ENCODE assay signal across 17 cellular contexts in the genomic region with DNA sequence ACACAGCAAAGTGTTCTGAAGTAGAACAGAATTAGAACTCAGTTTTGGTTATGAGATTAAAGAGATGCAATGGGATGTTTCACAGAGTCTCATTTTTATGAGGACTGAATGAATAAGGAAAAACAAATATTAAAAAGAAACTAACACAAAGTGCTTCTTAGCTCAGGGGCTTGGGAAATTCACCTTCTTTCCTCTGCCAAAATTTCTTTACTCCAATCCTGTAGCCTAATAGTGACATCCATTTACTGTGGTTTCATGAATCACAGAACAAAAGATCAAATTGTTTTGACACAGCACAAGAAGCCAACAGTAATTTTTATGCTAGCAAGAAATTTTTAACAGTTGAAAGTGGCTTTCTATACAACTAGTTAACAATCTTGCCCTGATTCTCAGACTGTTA. TPM values are rescaled to one million over a fixed set of nuclear protein-coding genes. Genes with fewer than 3 reads are reported as not detected.
DNase-seq lines count a peak whose midpoint lies in the region; ATAC-seq and TF ChIP-seq lines count a peak whose summit lies in the region.
"Had no signal": no experiment of that assay in that cellular context is flagged by ENCODE, and none has a peak within 500 bp of the region (broad histone marks: within the 10 kb centered on the region; RNA-seq: fewer than 3 reads in every experiment).

No MANE protein-coding gene starts in this region.

- no peak for ATAC-seq in activated T-cell treated with anti-CD3 and anti-CD28 coated beads, Interleukin-2, amount 50 U/mL, for 72 hours (replicated peaks in 1 of 2)
- peak; percentile 52 for ATAC-seq in PC-3
- ATAC-seq in stimulated activated effector memory CD8-positive, alpha-beta T cell treated with anti-CD3 and anti-CD28 coated beads, Interleukin-12 subunit alpha, Interleukin-12 subunit beta, amount 100 ng/mL, for 72 hours, result no peak
- ATAC-seq: A549; CD8-positive, alpha-beta T cell; GM23338 had no signal

- H3K36me3 Mint-ChIP-seq in activated T-cell treated with anti-CD3 and anti-CD28 coated beads, Interleukin-2, amount 50 U/mL, for 24 hours (ENCODE audit: low read depth), result peaks cover 82% of the 10 kb centered on the region
- H3K36me3 Mint-ChIP-seq in activated T-cell treated with anti-CD3 and anti-CD28 coated beads, Interleukin-2, amount 50 U/mL, for 72 hours (ENCODE audit: insufficient read depth in 2 of 2), result peaks cover 3 to 20% of the 10 kb centered on the region in 2 donors
- H3K36me3 Mint-ChIP-seq in stimulated activated effector memory CD8-positive, alpha-beta T cell treated with anti-CD3 and anti-CD28 coated beads, Interleukin-12 subunit alpha, Interleukin-12 subunit beta, amount 100 ng/mL, for 72 hours, result peaks cover 92% of the 10 kb centered on the region
- H3K36me3 Mint-ChIP-seq in glutamatergic neuron (ENCODE audit: unreplicated experiment), result no peaks in the 10 kb centered on the region

- no peaks in the 10 kb centered on the region for H3K9me3 ChIP-seq in PC-3 (ENCODE audit: low read length)
- H3K9me3 ChIP-seq: A549, BLaER1 had no signal

- no peaks in the 10 kb centered on the region for H3K79me2 ChIP-seq in PC-3 (ENCODE audit: low read length)

- H4K20me1 ChIP-seq in PC-3 (ENCODE audit: low read length), result no peaks in the 10 kb centered on the region
- H4K20me1 ChIP-seq: BLaER1 had no signal

- CTCF ChIA-PET in PC-3 (lab: Charles Lee), result no interaction called here

- H3K4me3 ChIP-seq in PC-3 (ENCODE audit: low read length) (no peak overlapping the region), fibroblast of the aortic adventitia (ENCODE audit: low read depth, low read length) (no peak overlapping the region)
- H3K4me3 ChIP-seq: A549, BLaER1, GM23338 had no signal

- H3K9me3 Mint-ChIP-seq in activated T-cell treated with anti-CD3 and anti-CD28 coated beads, Interleukin-2, amount 50 U/mL, for 24 hours, result no peaks in the 10 kb centered on the region
- H3K9me3 Mint-ChIP-seq in activated T-cell treated with anti-CD3 and anti-CD28 coated beads, Interleukin-2, amount 50 U/mL, for 72 hours, result no peaks in the 10 kb centered on the region
- H3K9me3 Mint-ChIP-seq in stimulated activated effector memory CD8-positive, alpha-beta T cell treated with anti-CD3 and anti-CD28 coated beads, Interleukin-12 subunit alpha, Interleukin-12 subunit beta, amount 100 ng/mL, for 72 hours, result no peaks in the 10 kb centered on the region
- no peaks in the 10 kb centered on the region for H3K9me3 Mint-ChIP-seq in glutamatergic neuron (ENCODE audit: unreplicated experiment)
- H3K9me3 Mint-ChIP-seq: CD14-positive monocyte; CD8-positive, alpha-beta T cell; GM23338 had no signal

- peaks cover 27% of the 10 kb centered on the region for H3K36me3 ChIP-seq in PC-3 (ENCODE audit: low read depth, low read length)

- TF ChIP-seq CTCF in PC-3 (conservative IDR thresholded peaks at IDR 0.05; ENCODE audit: low read depth, low read length) (no peak), fibroblast of the aortic adventitia (IDR thresholded peaks at IDR 0.05; ENCODE audit: insufficient read depth, low read length) (no peak), glutamatergic neuron (IDR thresholded peaks at IDR 0.05; ENCODE audit: partially characterized antibody, unreplicated experiment) (no peak)

- H3F3A ChIP-seq in PC-3 (ENCODE audit: low read length, unreplicated experiment), result peaks cover 3% of the 10 kb centered on the region

- H3K9me2 ChIP-seq in PC-3 (replicated peaks; ENCODE audit: low read length), result no peaks in the 10 kb centered on the region

- H3K27ac ChIP-seq in PC-3 (ENCODE audit: low read length), result peak overlapping the region; percentile 57
- H3K27ac ChIP-seq: 22Rv1, A549, BLaER1 had no signal

- POLR2A ChIA-PET in PC-3 (lab: Charles Lee; ENCODE audit: unreplicated experiment), result no interaction called here

- peaks cover 25% of the 10 kb centered on the region for H3K4me1 ChIP-seq in PC-3 (ENCODE audit: insufficient read depth, low read length)
- H3K4me1 ChIP-seq: BLaER1 had no signal

- no peak overlapping the region for H2AFZ ChIP-seq in PC-3 (ENCODE audit: low read length)
- H2AFZ ChIP-seq: GM23338 had no signal

- no peak overlapping the region for H3K4me3 Mint-ChIP-seq in activated T-cell treated with anti-CD3 and anti-CD28 coated beads, Interleukin-2, amount 50 U/mL, for 24 hours
- H3K4me3 Mint-ChIP-seq in activated T-cell treated with anti-CD3 and anti-CD28 coated beads, Interleukin-2, amount 50 U/mL, for 72 hours, result no peak overlapping the region
- H3K4me3 Mint-ChIP-seq in stimulated activated effector memory CD8-positive, alpha-beta T cell treated with anti-CD3 and anti-CD28 coated beads, Interleukin-12 subunit alpha, Interleukin-12 subunit beta, amount 100 ng/mL, for 72 hours, result no peak overlapping the region
- no peak overlapping the region for H3K4me3 Mint-ChIP-seq in glutamatergic neuron (ENCODE audit: unreplicated experiment)
- H3K4me3 Mint-ChIP-seq: CD14-positive monocyte; CD8-positive, alpha-beta T cell; GM23338 had no signal

- no TSS peak for BruUV-seq in PC-3 (replicated peaks; lab: Mats Ljungman, UMichigan)

- no peak overlapping the region for H3K4me2 ChIP-seq in PC-3 (ENCODE audit: low read length)
- H3K4me2 ChIP-seq: A549, BLaER1, GM23338 had no signal

- H3K4me1 Mint-ChIP-seq in activated T-cell treated with anti-CD3 and anti-CD28 coated beads, Interleukin-2, amount 50 U/mL, for 24 hours (ENCODE audit: low read depth), result no peaks in the 10 kb centered on the region
- H3K4me1 Mint-ChIP-seq in activated T-cell treated with anti-CD3 and anti-CD28 coated beads, Interleukin-2, amount 50 U/mL, for 72 hours (ENCODE audit: low read depth), result no peaks in the 10 kb centered on the region
- H3K4me1 Mint-ChIP-seq in stimulated activated effector memory CD8-positive, alpha-beta T cell treated with anti-CD3 and anti-CD28 coated beads, Interleukin-12 subunit alpha, Interleukin-12 subunit beta, amount 100 ng/mL, for 72 hours, result no peaks in the 10 kb centered on the region
- no peaks in the 10 kb centered on the region for H3K4me1 Mint-ChIP-seq in glutamatergic neuron (ENCODE audit: low read depth, unreplicated experiment)
- H3K4me1 Mint-ChIP-seq: CD14-positive monocyte, GM23338 had no signal

- no peak overlapping the region for H3K9ac ChIP-seq in PC-3 (ENCODE audit: low read length)
- H3K9ac ChIP-seq: BLaER1 had no signal

- no peaks in the 10 kb centered on the region for H3K27me3 Mint-ChIP-seq in activated T-cell treated with anti-CD3 and anti-CD28 coated beads, Interleukin-2, amount 50 U/mL, for 24 hours
- no peaks in the 10 kb centered on the region for H3K27me3 Mint-ChIP-seq in activated T-cell treated with anti-CD3 and anti-CD28 coated beads, Interleukin-2, amount 50 U/mL, for 72 hours (ENCODE audit: low read depth)
- no peaks in the 10 kb centered on the region for H3K27me3 Mint-ChIP-seq in glutamatergic neuron (ENCODE audit: unreplicated experiment)

- intact Hi-C loops in PC-3 (cut with micrococcal nuclease), result no loop called here

- no peak for DNase-seq in activated T-cell treated with anti-CD3 and anti-CD28 coated beads, Interleukin-2, amount 50 U/mL, for 24 hours
- no peak for DNase-seq in activated T-cell treated with anti-CD3 and anti-CD28 coated beads, Interleukin-2, amount 50 U/mL, for 72 hours
- DNase-seq in PC-3 (peak; percentile 6), fibroblast of the aortic adventitia (ENCODE audit: low read depth) (peak; percentile 22), NCI-H187 treated with DMSO at 0.1 percent for 48 hours (lab: John Stamatoyannopoulos, UW) (no peak), glutamatergic neuron (no peak)
- DNase-seq in stimulated activated effector memory CD8-positive, alpha-beta T cell treated with anti-CD3 and anti-CD28 coated beads, Interleukin-12 subunit alpha, Interleukin-12 subunit beta, amount 100 ng/mL, for 72 hours (ENCODE audit: low spot score in 2 of 2), result no peak
- DNase-seq: Calu3; CD8-positive, alpha-beta T cell; DMS79 treated with DMSO at 0.1 percent for 48 hours; GF-D8; HCEC 1CT had no signal

- peak overlapping the region; percentile 7 for H3K27ac Mint-ChIP-seq in activated T-cell treated with anti-CD3 and anti-CD28 coated beads, Interleukin-2, amount 50 U/mL, for 24 hours
- H3K27ac Mint-ChIP-seq in activated T-cell treated with anti-CD3 and anti-CD28 coated beads, Interleukin-2, amount 50 U/mL, for 72 hours, result no peak overlapping the region
- H3K27ac Mint-ChIP-seq in stimulated activated effector memory CD8-positive, alpha-beta T cell treated with anti-CD3 and anti-CD28 coated beads, Interleukin-12 subunit alpha, Interleukin-12 subunit beta, amount 100 ng/mL, for 72 hours, result peak overlapping the region; percentile 13
- no peak overlapping the region for H3K27ac Mint-ChIP-seq in glutamatergic neuron (ENCODE audit: unreplicated experiment)
- H3K27ac Mint-ChIP-seq: CD14-positive monocyte; CD8-positive, alpha-beta T cell; GM23338 had no signal

- H3K27me3 ChIP-seq in PC-3 (ENCODE audit: low read length), result no peaks in the 10 kb centered on the region
- H3K27me3 ChIP-seq: BLaER1 had no signal

RNA-seq across cellular contexts. Expression of gene AREL1, which starts 37.7 kb away (rescaled TPM):
- 10 to 100 TPM; 34.7 to 43.0 TPM for total RNA-seq in activated T-cell treated with anti-CD3 and anti-CD28 coated beads, Interleukin-2, amount 50 U/mL, for 72 hours
- total RNA-seq in PC-3 (2014; rRNA removed), result 25.4 and 32.1 TPM in 2 replicates
- total RNA-seq in fibroblast of the aortic adventitia (ENCODE audit: low replicate concordance), result 21.8 and 27.1 TPM in 2 replicates
- total RNA-seq in glutamatergic neuron (ENCODE audit: unreplicated experiment), result 69.7 TPM

RNA-seq across cellular contexts. Expression of gene FCF1, which starts 37.7 kb away (rescaled TPM):
- 10 to 100 TPM; 71.1 to 87.9 TPM for total RNA-seq in activated T-cell treated with anti-CD3 and anti-CD28 coated beads, Interleukin-2, amount 50 U/mL, for 72 hours
- total RNA-seq in PC-3 (2014; rRNA removed) (29.7 and 33.1 TPM in 2 replicates), fibroblast of the aortic adventitia (ENCODE audit: low replicate concordance) (52.2 and 52.3 TPM in 2 replicates), glutamatergic neuron (ENCODE audit: unreplicated experiment) (39.9 TPM)

Comparison
In these comparisons a context has a peak if more than half of its experiments do, and no peak if none do; other contexts are left out.
1. H3K27ac Mint-ChIP-seq: peak in activated T-cell treated with anti-CD3 and anti-CD28 coated beads, Interleukin-2, amount 50 U/mL, for 24 hours (single experiment) and stimulated activated effector memory CD8-positive, alpha-beta T cell treated with anti-CD3 and anti-CD28 coated beads, Interleukin-12 subunit alpha, Interleukin-12 subunit beta, amount 100 ng/mL, for 72 hours (single experiment); none in activated T-cell treated with anti-CD3 and anti-CD28 coated beads, Interleukin-2, amount 50 U/mL, for 72 hours (single experiment) and glutamatergic neuron (single experiment).
2. DNase-seq: peak in PC-3 (single experiment) and fibroblast of the aortic adventitia (single experiment); none in activated T-cell treated with anti-CD3 and anti-CD28 coated beads, Interleukin-2, amount 50 U/mL, for 24 hours (single experiment), activated T-cell treated with anti-CD3 and anti-CD28 coated beads, Interleukin-2, amount 50 U/mL, for 72 hours (0 of 2), stimulated activated effector memory CD8-positive, alpha-beta T cell treated with anti-CD3 and anti-CD28 coated beads, Interleukin-12 subunit alpha, Interleukin-12 subunit beta, amount 100 ng/mL, for 72 hours (0 of 2), NCI-H187 treated with DMSO at 0.1 percent for 48 hours (single experiment) and glutamatergic neuron (single experiment).